In the genomic region with DNA sequence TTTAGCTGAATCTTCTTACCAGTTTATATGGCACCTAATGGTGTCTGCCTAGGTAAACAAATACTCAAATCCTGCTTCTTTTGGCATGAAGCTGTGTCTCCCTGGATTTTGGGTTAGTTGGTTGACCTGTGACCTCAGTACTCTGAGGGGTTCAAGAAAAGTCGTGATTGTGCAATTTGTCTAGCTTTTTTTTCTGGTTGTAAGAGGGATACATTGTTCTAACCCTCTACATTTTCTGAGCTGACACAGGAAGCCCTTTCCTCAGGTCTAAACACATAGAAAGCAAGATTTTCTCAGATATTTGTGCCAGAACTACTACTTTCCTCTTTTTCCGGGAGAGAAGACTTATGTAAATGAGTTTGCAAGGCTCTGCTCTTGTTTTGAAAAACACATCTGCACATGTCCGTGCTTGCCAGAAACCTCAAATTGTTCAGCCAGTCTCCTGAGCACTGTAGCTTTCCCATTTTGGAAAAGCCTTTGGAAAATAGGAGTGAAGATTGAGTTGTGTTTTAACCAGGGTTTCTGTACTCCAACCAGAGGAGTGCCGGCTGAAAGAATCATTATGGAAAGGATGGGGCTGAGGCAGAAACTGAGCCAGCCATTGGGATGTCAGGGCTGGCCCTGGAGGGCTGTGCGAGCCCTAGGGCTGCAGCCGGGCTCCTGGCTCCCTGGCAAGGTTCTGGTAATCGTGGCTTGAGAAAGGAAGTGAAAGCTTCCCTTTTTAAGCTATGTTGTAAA, we compare ENCODE assay signal across 1 cellular context.
TF ChIP-seq lines count a peak whose summit lies in the region.

No MANE protein-coding gene starts in this region.

TF ChIP-seq in GM23338, 12 proteins besides CTCF, POLR2A, EP300 and RAD21:
- TF ChIP-seq, protein P1, sequence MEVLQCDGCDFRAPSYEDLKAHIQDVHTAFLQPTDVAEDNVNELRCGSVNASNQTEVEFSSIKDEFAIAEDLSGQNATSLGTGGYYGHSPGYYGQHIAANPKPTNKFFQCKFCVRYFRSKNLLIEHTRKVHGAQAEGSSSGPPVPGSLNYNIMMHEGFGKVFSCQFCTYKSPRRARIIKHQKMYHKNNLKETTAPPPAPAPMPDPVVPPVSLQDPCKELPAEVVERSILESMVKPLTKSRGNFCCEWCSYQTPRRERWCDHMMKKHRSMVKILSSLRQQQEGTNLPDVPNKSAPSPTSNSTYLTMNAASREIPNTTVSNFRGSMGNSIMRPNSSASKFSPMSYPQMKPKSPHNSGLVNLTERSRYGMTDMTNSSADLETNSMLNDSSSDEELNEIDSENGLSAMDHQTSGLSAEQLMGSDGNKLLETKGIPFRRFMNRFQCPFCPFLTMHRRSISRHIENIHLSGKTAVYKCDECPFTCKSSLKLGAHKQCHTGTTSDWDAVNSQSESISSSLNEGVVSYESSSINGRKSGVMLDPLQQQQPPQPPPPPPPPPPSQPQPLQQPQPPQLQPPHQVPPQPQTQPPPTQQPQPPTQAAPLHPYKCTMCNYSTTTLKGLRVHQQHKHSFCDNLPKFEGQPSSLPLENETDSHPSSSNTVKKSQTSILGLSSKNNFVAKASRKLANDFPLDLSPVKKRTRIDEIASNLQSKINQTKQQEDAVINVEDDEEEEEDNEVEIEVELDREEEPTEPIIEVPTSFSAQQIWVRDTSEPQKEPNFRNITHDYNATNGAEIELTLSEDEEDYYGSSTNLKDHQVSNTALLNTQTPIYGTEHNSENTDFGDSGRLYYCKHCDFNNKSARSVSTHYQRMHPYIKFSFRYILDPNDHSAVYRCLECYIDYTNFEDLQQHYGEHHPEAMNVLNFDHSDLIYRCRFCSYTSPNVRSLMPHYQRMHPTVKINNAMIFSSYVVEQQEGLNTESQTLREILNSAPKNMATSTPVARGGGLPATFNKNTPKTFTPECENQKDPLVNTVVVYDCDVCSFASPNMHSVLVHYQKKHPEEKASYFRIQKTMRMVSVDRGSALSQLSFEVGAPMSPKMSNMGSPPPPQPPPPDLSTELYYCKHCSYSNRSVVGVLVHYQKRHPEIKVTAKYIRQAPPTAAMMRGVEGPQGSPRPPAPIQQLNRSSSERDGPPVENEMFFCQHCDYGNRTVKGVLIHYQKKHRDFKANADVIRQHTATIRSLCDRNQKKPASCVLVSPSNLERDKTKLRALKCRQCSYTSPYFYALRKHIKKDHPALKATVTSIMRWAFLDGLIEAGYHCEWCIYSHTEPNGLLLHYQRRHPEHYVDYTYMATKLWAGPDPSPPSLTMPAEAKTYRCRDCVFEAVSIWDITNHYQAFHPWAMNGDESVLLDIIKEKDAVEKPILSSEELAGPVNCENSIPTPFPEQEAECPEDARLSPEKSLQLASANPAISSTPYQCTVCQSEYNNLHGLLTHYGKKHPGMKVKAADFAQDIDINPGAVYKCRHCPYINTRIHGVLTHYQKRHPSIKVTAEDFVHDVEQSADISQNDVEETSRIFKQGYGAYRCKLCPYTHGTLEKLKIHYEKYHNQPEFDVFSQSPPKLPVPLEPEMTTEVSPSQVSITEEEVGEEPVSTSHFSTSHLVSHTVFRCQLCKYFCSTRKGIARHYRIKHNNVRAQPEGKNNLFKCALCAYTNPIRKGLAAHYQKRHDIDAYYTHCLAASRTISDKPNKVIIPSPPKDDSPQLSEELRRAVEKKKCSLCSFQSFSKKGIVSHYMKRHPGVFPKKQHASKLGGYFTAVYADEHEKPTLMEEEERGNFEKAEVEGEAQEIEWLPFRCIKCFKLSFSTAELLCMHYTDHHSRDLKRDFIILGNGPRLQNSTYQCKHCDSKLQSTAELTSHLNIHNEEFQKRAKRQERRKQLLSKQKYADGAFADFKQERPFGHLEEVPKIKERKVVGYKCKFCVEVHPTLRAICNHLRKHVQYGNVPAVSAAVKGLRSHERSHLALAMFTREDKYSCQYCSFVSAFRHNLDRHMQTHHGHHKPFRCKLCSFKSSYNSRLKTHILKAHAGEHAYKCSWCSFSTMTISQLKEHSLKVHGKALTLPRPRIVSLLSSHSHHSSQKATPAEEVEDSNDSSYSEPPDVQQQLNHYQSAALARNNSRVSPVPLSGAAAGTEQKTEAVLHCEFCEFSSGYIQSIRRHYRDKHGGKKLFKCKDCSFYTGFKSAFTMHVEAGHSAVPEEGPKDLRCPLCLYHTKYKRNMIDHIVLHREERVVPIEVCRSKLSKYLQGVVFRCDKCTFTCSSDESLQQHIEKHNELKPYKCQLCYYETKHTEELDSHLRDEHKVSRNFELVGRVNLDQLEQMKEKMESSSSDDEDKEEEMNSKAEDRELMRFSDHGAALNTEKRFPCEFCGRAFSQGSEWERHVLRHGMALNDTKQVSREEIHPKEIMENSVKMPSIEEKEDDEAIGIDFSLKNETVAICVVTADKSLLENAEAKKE (CRISPR knock-in tag; IDR thresholded peaks at IDR 0.05): no peak
- TF ChIP-seq ZNF114 (CRISPR knock-in tag; IDR thresholded peaks at IDR 0.05): no peak
- no peak for TF ChIP-seq STAT1 (IDR thresholded peaks at IDR 0.05; ENCODE audit: unreplicated experiment)
- TF ChIP-seq NANOG (IDR thresholded peaks at IDR 0.05; ENCODE audit: borderline replicate concordance): no peak
- TF ChIP-seq ZNF331 (CRISPR knock-in tag; IDR thresholded peaks at IDR 0.05; ENCODE audit: low read depth): no peak
- no peak for TF ChIP-seq EZH2phosphoT487 (IDR thresholded peaks at IDR 0.05; ENCODE audit: unreplicated experiment)
- no peak for TF ChIP-seq POLR2AphosphoS5 (IDR thresholded peaks at IDR 0.05; ENCODE audit: low read depth)
- TF ChIP-seq, protein P2, sequence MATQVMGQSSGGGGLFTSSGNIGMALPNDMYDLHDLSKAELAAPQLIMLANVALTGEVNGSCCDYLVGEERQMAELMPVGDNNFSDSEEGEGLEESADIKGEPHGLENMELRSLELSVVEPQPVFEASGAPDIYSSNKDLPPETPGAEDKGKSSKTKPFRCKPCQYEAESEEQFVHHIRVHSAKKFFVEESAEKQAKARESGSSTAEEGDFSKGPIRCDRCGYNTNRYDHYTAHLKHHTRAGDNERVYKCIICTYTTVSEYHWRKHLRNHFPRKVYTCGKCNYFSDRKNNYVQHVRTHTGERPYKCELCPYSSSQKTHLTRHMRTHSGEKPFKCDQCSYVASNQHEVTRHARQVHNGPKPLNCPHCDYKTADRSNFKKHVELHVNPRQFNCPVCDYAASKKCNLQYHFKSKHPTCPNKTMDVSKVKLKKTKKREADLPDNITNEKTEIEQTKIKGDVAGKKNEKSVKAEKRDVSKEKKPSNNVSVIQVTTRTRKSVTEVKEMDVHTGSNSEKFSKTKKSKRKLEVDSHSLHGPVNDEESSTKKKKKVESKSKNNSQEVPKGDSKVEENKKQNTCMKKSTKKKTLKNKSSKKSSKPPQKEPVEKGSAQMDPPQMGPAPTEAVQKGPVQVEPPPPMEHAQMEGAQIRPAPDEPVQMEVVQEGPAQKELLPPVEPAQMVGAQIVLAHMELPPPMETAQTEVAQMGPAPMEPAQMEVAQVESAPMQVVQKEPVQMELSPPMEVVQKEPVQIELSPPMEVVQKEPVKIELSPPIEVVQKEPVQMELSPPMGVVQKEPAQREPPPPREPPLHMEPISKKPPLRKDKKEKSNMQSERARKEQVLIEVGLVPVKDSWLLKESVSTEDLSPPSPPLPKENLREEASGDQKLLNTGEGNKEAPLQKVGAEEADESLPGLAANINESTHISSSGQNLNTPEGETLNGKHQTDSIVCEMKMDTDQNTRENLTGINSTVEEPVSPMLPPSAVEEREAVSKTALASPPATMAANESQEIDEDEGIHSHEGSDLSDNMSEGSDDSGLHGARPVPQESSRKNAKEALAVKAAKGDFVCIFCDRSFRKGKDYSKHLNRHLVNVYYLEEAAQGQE (IDR thresholded peaks at IDR 0.05; ENCODE audit: unreplicated experiment): no peak
- no peak for TF ChIP-seq JUNB (IDR thresholded peaks at IDR 0.05; ENCODE audit: unreplicated experiment)
- no peak for TF ChIP-seq EZH2 (IDR thresholded peaks at IDR 0.05; ENCODE audit: low read depth, unreplicated experiment)
- TF ChIP-seq, protein P3, sequence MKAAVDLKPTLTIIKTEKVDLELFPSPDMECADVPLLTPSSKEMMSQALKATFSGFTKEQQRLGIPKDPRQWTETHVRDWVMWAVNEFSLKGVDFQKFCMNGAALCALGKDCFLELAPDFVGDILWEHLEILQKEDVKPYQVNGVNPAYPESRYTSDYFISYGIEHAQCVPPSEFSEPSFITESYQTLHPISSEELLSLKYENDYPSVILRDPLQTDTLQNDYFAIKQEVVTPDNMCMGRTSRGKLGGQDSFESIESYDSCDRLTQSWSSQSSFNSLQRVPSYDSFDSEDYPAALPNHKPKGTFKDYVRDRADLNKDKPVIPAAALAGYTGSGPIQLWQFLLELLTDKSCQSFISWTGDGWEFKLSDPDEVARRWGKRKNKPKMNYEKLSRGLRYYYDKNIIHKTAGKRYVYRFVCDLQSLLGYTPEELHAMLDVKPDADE (IDR thresholded peaks at IDR 0.05): no peak
- no peak for TF ChIP-seq CREB1 (CRISPR knock-in tag; IDR thresholded peaks at IDR 0.05; ENCODE audit: low read depth)
